Comparison of ENCODE assay signal across 8 cellular contexts in the genomic region with DNA sequence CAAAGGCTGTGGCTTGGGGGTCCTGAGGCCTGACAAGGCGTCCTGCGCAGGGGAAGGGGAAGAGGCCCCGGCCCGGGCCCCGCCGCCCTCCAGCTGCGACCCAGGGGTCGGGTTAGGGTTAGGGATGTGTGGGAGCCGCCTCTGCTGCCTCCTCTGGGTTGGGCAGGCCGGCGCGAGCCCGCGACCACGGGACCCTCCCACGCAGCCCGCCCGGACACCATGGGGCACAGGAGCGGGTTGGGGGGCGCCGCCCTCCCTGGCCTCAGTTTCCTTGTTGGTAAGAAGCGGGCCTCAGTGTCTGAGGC. TPM values are rescaled to one million over a fixed set of nuclear protein-coding genes. Genes with fewer than 3 reads are reported as not detected.
DNase-seq lines count a peak whose midpoint lies in the region; ATAC-seq, FAIRE-seq and TF ChIP-seq lines count a peak whose summit lies in the region.

No MANE protein-coding gene starts in this region.

- FAIRE-seq in kidney (lab: Jason Lieb, UNC) = no peak

- H3K9me3 ChIP-seq in CD4-positive, alpha-beta T cell (ENCODE audit: control insufficient read depth, low read length) = no peaks in the 10 kb centered on the region
- H3K9me3 ChIP-seq in kidney (ENCODE audit: control insufficient read depth in 1 of 2, low read length in 2 of 2) (no peaks in the 10 kb centered on the region), thyroid gland (no peaks in the 10 kb centered on the region)

- no peak for TF ChIP-seq CTCF in CD4-positive, alpha-beta T cell (IDR thresholded peaks at IDR 0.05)
- TF ChIP-seq CTCF in kidney (IDR thresholded peaks at IDR 0.05; ENCODE audit: borderline replicate concordance, extremely low read depth, insufficient read depth) = no peak
- no peak for TF ChIP-seq CTCF in thyroid gland (IDR thresholded peaks at IDR 0.05)

- H3K4me1 Mint-ChIP-seq in CD4-positive, alpha-beta T cell (ENCODE audit: low read depth) = no peaks in the 10 kb centered on the region
- peaks cover 24% of the 10 kb centered on the region for H3K4me1 Mint-ChIP-seq in activated naive CD8-positive, alpha-beta T cell treated with anti-CD3 and anti-CD28 coated beads, Interleukin-2, amount 50 U/mL, for 24 hours

- H3K36me3 ChIP-seq in kidney (ENCODE audit: control insufficient read depth in 1 of 2, insufficient read depth in 2 of 2, low read length in 2 of 2) (peaks cover 0 to 3% of the 10 kb centered on the region in 2 donors), thyroid gland (peaks cover 10 to 20% of the 10 kb centered on the region in 2 donors)

- intact Hi-C loops in CD4-positive, alpha-beta T cell (cut with DNase I, micrococcal nuclease) = no loop called here
- intact Hi-C loops in kidney (cut with DNase I) = no loop called here
- intact Hi-C loops in thyroid gland (cut with DNase I) = no loop called here

- CTCF ChIA-PET in CD4-positive, alpha-beta T cell (lab: Charles Lee) = interaction anchor here (1.2 to 1.9 kb wide), 6 partner anchors 11 to 152 kb away, joined by 3 to 9 read pairs (median 8); a partner anchor contains a TSS

- no peaks in the 10 kb centered on the region for H3K9me3 Mint-ChIP-seq in CD4-positive, alpha-beta T cell
- H3K9me3 Mint-ChIP-seq in activated naive CD8-positive, alpha-beta T cell treated with anti-CD3 and anti-CD28 coated beads, Interleukin-2, amount 50 U/mL, for 24 hours = no peaks in the 10 kb centered on the region

- WGBS in thyroid gland, 2 donors = no CpG with 5 or more reads among the region's 22 CpGs

- peak overlapping the region; percentile 65 to 72 for H3K4me3 ChIP-seq in kidney (ENCODE audit: low read length in 2 of 2)
- peak overlapping the region; percentile 56 to 96 (median 72) for H3K4me3 ChIP-seq in thyroid gland (replicated peaks in 1 of 3)

- no peaks in the 10 kb centered on the region for H3K27me3 ChIP-seq in CD4-positive, alpha-beta T cell (ENCODE audit: control insufficient read depth, insufficient read depth, low read length)
- H3K27me3 ChIP-seq in thyroid gland = no peaks in the 10 kb centered on the region

- H3K4me1 ChIP-seq in kidney (ENCODE audit: control insufficient read depth in 1 of 2, insufficient read depth in 1 of 2, low read depth in 1 of 2, low read length in 2 of 2) (peaks cover 0 to 11% of the 10 kb centered on the region in 2 donors), thyroid gland (peaks cover 12 to 13% of the 10 kb centered on the region in 2 donors)

- no peaks in the 10 kb centered on the region for H3K27me3 Mint-ChIP-seq in CD4-positive, alpha-beta T cell
- H3K27me3 Mint-ChIP-seq in activated naive CD8-positive, alpha-beta T cell treated with anti-CD3 and anti-CD28 coated beads, Interleukin-2, amount 50 U/mL, for 24 hours = no peaks in the 10 kb centered on the region

- ATAC-seq in CD4-positive, alpha-beta T cell (ENCODE audit: poor library complexity) = peak; percentile 4
- ATAC-seq in HG02798 (IDR thresholded peaks at IDR 0.05; ENCODE audit: poor library complexity, unreplicated experiment) (peak; percentile 6), GM18520 (IDR thresholded peaks at IDR 0.05; ENCODE audit: unreplicated experiment) (no peak)
- ATAC-seq in activated naive CD8-positive, alpha-beta T cell treated with anti-CD3 and anti-CD28 coated beads, Interleukin-2, amount 50 U/mL, for 24 hours = no peak

- peaks cover 18% of the 10 kb centered on the region for H3K36me3 Mint-ChIP-seq in CD4-positive, alpha-beta T cell (ENCODE audit: low read depth)
- peaks cover 4% of the 10 kb centered on the region for H3K36me3 Mint-ChIP-seq in activated naive CD8-positive, alpha-beta T cell treated with anti-CD3 and anti-CD28 coated beads, Interleukin-2, amount 50 U/mL, for 24 hours (ENCODE audit: low read depth)

- H3K27ac ChIP-seq in CD4-positive, alpha-beta T cell (ENCODE audit: low read depth, low read length) = peak overlapping the region; percentile 64
- H3K27ac ChIP-seq in kidney (ENCODE audit: low read depth in 2 of 2, low read length in 2 of 2) (peak overlapping the region; percentile 28 to 71), thyroid gland (peak overlapping the region in 2 of 3 donors; percentile 36 to 54)

- no peak overlapping the region for H3K27ac Mint-ChIP-seq in CD4-positive, alpha-beta T cell
- peak overlapping the region; percentile 46 for H3K27ac Mint-ChIP-seq in activated naive CD8-positive, alpha-beta T cell treated with anti-CD3 and anti-CD28 coated beads, Interleukin-2, amount 50 U/mL, for 24 hours

- TF ChIP-seq POLR2A in thyroid gland (IDR thresholded peaks at IDR 0.05) = no peak

- peak overlapping the region; percentile 83 for H3K4me3 Mint-ChIP-seq in CD4-positive, alpha-beta T cell
- H3K4me3 Mint-ChIP-seq in activated naive CD8-positive, alpha-beta T cell treated with anti-CD3 and anti-CD28 coated beads, Interleukin-2, amount 50 U/mL, for 24 hours = peak overlapping the region; percentile 78

- peak overlapping the region; percentile 8 to 77 for H3K9ac ChIP-seq in kidney (ENCODE audit: low read length in 2 of 2)

- DNase-seq in CD4-positive, alpha-beta T cell = no peak
- DNase-seq in activated naive CD8-positive, alpha-beta T cell treated with anti-CD3 and anti-CD28 coated beads, Interleukin-2, amount 50 U/mL, for 24 hours = no peak
- no peak for DNase-seq in kidney
- DNase-seq in thyroid gland = no peak
- no peak for DNase-seq in mesenteric fat pad (ENCODE audit: low spot score)
- DNase-seq in activated CD4-positive, alpha-beta T cell treated with anti-CD3 and anti-CD28 coated beads for 1 hour = no peak

- POLR2A ChIA-PET in CD4-positive, alpha-beta T cell (lab: Charles Lee) = interaction anchor here (0.8 to 1.7 kb wide), 6 partner anchors 12 to 47 kb away, joined by 3 to 7 read pairs (median 6); a partner anchor contains a TSS

RNA-seq across cellular contexts. Expression of a gene that starts 0.4 kb away (rescaled TPM):
- 10 to 100 TPM; 33.3 to 38.2 TPM for total RNA-seq in CD4-positive, alpha-beta T cell
- total RNA-seq in kidney (36.8 TPM), thyroid gland (10 to 100 TPM; 38.7 to 53.8 (median 44.6) TPM), mesenteric fat pad (21.0 TPM)
- polyA plus RNA-seq in kidney (ENCODE audit: insufficient read depth, low read depth, low replicate concordance) = 37.7 TPM

RNA-seq across cellular contexts. Expression of a gene that starts 13.5 kb away (rescaled TPM):
- 1 to 10 TPM; 7.1 to 9.2 TPM for total RNA-seq in CD4-positive, alpha-beta T cell
- total RNA-seq in kidney (7.5 TPM), thyroid gland (1 to 10 TPM in 3 of 4 donors, not detected in 1; 3.8 to 8.7 (median 5.1) TPM), mesenteric fat pad (7.4 TPM)
- 18.0 TPM for polyA plus RNA-seq in kidney (ENCODE audit: insufficient read depth, low read depth, low replicate concordance)

RNA-seq across cellular contexts. Expression of a gene that starts 14.2 kb away (rescaled TPM):
- 1 to 10 TPM; 1.2 to 2.7 TPM for total RNA-seq in CD4-positive, alpha-beta T cell
- 2.6 TPM for total RNA-seq in kidney
- polyA plus RNA-seq in kidney (ENCODE audit: insufficient read depth, low read depth, low replicate concordance) = 1.3 TPM
- under 1 TPM in 1 of 4 donors, not detected in 3; 0.27 TPM for total RNA-seq in thyroid gland
- total RNA-seq in mesenteric fat pad = 1.0 TPM

RNA-seq across cellular contexts. Expression of a gene that starts 19.5 kb away (rescaled TPM):
- total RNA-seq in CD4-positive, alpha-beta T cell = 1 to 10 TPM; 8.1 TPM
- 44.1 TPM for total RNA-seq in kidney
- polyA plus RNA-seq in kidney (ENCODE audit: insufficient read depth, low read depth, low replicate concordance) = 70.4 TPM
- 100 to 1,000 TPM in 1 of 4 donors, 10 to 100 TPM in 3; 56.4 to 109 (median 63.8) TPM for total RNA-seq in thyroid gland
- total RNA-seq in mesenteric fat pad = 30.9 TPM

RNA-seq across cellular contexts. Expression of a gene that starts 20.1 kb away (rescaled TPM):
- total RNA-seq in CD4-positive, alpha-beta T cell = not detected
- total RNA-seq in kidney (19.4 TPM), thyroid gland (not detected), mesenteric fat pad (not detected)
- polyA plus RNA-seq in kidney (ENCODE audit: insufficient read depth, low read depth, low replicate concordance) = 3.7 TPM

Comparison
In these comparisons a context has a peak if more than half of its experiments do, and no peak if none do; other contexts are left out.
1. ATAC-seq: peak in CD4-positive, alpha-beta T cell (single experiment) and HG02798 (single experiment); none in activated naive CD8-positive, alpha-beta T cell treated with anti-CD3 and anti-CD28 coated beads, Interleukin-2, amount 50 U/mL, for 24 hours (single experiment) and GM18520 (single experiment).
2. Peak in every context shown above with its lines, with median percentiles within 50 percentile points of each other: H3K27ac ChIP-seq.